Comparison of ENCODE assay signal across 8 cellular contexts in genomic region chr1:16167331-16168143, GRCh38. TPM values are rescaled to one million over a fixed set of nuclear protein-coding genes. Genes with fewer than 3 reads are reported as not detected.
A peak's percentile ranks its signal among the peaks of the same experiment; 100 is the strongest.
DNase-seq lines count a peak whose midpoint lies in the region; ATAC-seq and TF ChIP-seq lines count a peak whose summit lies in the region.

No MANE protein-coding gene starts in this region.

- no peaks in the 10 kb centered on the region for H3K27me3 ChIP-seq in CD8-positive, alpha-beta memory T cell (ENCODE audit: insufficient read depth, low read length, poor library complexity, severe bottlenecking)

- H3K4me3 Mint-ChIP-seq in CD8-positive, alpha-beta memory T cell, result peak overlapping the region in 6 of 7 donors; percentile 4 to 77 (median 62)
- peak overlapping the region; percentile 76 to 85 for H3K4me3 Mint-ChIP-seq in stimulated activated naive B cell treated with anti-CD40 and anti-IgM and Interleukin-4, amounts not matched to agents 10 μg/mL and 1 μg/mL and 100 μg/mL, for 72 hours

- peaks cover 56% of the 10 kb centered on the region for H3K4me1 ChIP-seq in CD8-positive, alpha-beta memory T cell (ENCODE audit: insufficient read depth, low read length)
- peaks cover 24% of the 10 kb centered on the region for H3K4me1 ChIP-seq in mucosa of descending colon (ENCODE audit: low read depth)

- no peak overlapping the region for H3K27ac ChIP-seq in CD8-positive, alpha-beta memory T cell (ENCODE audit: low read depth, low read length)

- H3K27me3 Mint-ChIP-seq in CD8-positive, alpha-beta memory T cell, result peaks cover 3 to 10% of the 10 kb centered on the region in 2 donors
- peaks cover 4 to 42% of the 10 kb centered on the region in 2 donors for H3K27me3 Mint-ChIP-seq in stimulated activated naive B cell treated with anti-CD40 and anti-IgM and Interleukin-4, amounts not matched to agents 10 μg/mL and 1 μg/mL and 100 μg/mL, for 72 hours

- intact Hi-C loops in mucosa of descending colon (cut with DNase I, micrococcal nuclease), result no loop called here

- H3K36me3 ChIP-seq in CD8-positive, alpha-beta memory T cell (ENCODE audit: insufficient read depth, low read length), result no peaks in the 10 kb centered on the region
- no peaks in the 10 kb centered on the region for H3K36me3 ChIP-seq in mucosa of descending colon (ENCODE audit: low read depth)

- peak overlapping the region in 3 of 8 donors; percentile 17 to 47 (median 33) for H3K27ac Mint-ChIP-seq in CD8-positive, alpha-beta memory T cell
- peak overlapping the region; percentile 51 for H3K27ac Mint-ChIP-seq in stimulated activated naive B cell treated with anti-CD40 and anti-IgM and Interleukin-4, amounts not matched to agents 10 μg/mL and 1 μg/mL and 100 μg/mL, for 72 hours

- ATAC-seq in HG03432 (IDR thresholded peaks at IDR 0.05; ENCODE audit: unreplicated experiment), result peak; percentile 63
- peak; percentile 73 for ATAC-seq in mucosa of descending colon
- peak; percentile 81 to 87 for ATAC-seq in stimulated activated naive B cell treated with anti-CD40 and anti-IgM and Interleukin-4, amounts not matched to agents 10 μg/mL and 1 μg/mL and 100 μg/mL, for 72 hours (replicated peaks)
- no peak for ATAC-seq in HG02970 (IDR thresholded peaks at IDR 0.05; ENCODE audit: low FRiP score, unreplicated experiment)
- ATAC-seq in HG03039 (IDR thresholded peaks at IDR 0.05; ENCODE audit: unreplicated experiment), result no peak

- H3K9me3 ChIP-seq in CD8-positive, alpha-beta memory T cell (ENCODE audit: low read length), result no peaks in the 10 kb centered on the region
- H3K9me3 ChIP-seq in mucosa of descending colon, result no peaks in the 10 kb centered on the region

- TF ChIP-seq CTCF in mucosa of descending colon (IDR thresholded peaks at IDR 0.05), result no peak

- peak overlapping the region; percentile 26 for H3K4me3 ChIP-seq in CD8-positive, alpha-beta memory T cell (ENCODE audit: low read length)
- H3K4me3 ChIP-seq in mucosa of descending colon, result peak overlapping the region; percentile 6

- POLR2A ChIA-PET in CD8-positive, alpha-beta memory T cell (lab: Charles Lee), result no interaction called here

- H3K36me3 Mint-ChIP-seq in CD8-positive, alpha-beta memory T cell, result no peaks in the 10 kb centered on the region
- peaks cover 0 to under 1% of the 10 kb centered on the region in 2 donors for H3K36me3 Mint-ChIP-seq in stimulated activated naive B cell treated with anti-CD40 and anti-IgM and Interleukin-4, amounts not matched to agents 10 μg/mL and 1 μg/mL and 100 μg/mL, for 72 hours

- peaks cover 33 to 52% (median 36%) of the 10 kb centered on the region in 3 donors for H3K4me1 Mint-ChIP-seq in CD8-positive, alpha-beta memory T cell
- peaks cover 26 to 51% of the 10 kb centered on the region in 2 donors for H3K4me1 Mint-ChIP-seq in stimulated activated naive B cell treated with anti-CD40 and anti-IgM and Interleukin-4, amounts not matched to agents 10 μg/mL and 1 μg/mL and 100 μg/mL, for 72 hours

- peaks cover 0 to 2% (median 0%) of the 10 kb centered on the region in 5 donors for H3K9me3 Mint-ChIP-seq in CD8-positive, alpha-beta memory T cell
- no peaks in the 10 kb centered on the region for H3K9me3 Mint-ChIP-seq in stimulated activated naive B cell treated with anti-CD40 and anti-IgM and Interleukin-4, amounts not matched to agents 10 μg/mL and 1 μg/mL and 100 μg/mL, for 72 hours

- peak; percentile 61 to 85 (median 67) for DNase-seq in CD8-positive, alpha-beta memory T cell
- DNase-seq in activated CD4-positive, alpha-beta T cell treated with anti-CD3 and anti-CD28 coated beads for 4 hours, result peak; percentile 51 to 60
- DNase-seq in dermis blood vessel endothelial cell (peak; percentile 46), mucosa of descending colon (peak; percentile 70 to 83 (median 82))
- peak; percentile 52 for DNase-seq in stimulated activated naive B cell treated with anti-CD40 and anti-IgM and Interleukin-4, amounts not matched to agents 10 μg/mL and 1 μg/mL and 100 μg/mL, for 72 hours

- CTCF ChIA-PET in CD8-positive, alpha-beta memory T cell (lab: Charles Lee), result interaction anchor here (1.4 kb wide), 1 partner anchor 85 kb away, joined by 5 read pairs; no protein-coding TSS in a partner anchor

RNA-seq across cellular contexts. Expression of gene EPHA2, which starts 11.7 kb away (rescaled TPM):
- total RNA-seq in CD8-positive, alpha-beta memory T cell, result not detected
- not detected for polyA plus RNA-seq in CD8-positive, alpha-beta memory T cell
- total RNA-seq in dermis blood vessel endothelial cell (121 and 192 TPM in 2 replicates), mucosa of descending colon (10 to 100 TPM; 36.8 to 43.5 (median 43.5) TPM)

RNA-seq across cellular contexts. Expression of gene ARHGEF19, which starts 44.9 kb away (rescaled TPM):
- 1 to 10 TPM; 6.8 to 7.8 TPM for total RNA-seq in CD8-positive, alpha-beta memory T cell
- 12.7 TPM for polyA plus RNA-seq in CD8-positive, alpha-beta memory T cell
- total RNA-seq in dermis blood vessel endothelial cell, result 2.7 and 3.3 TPM in 2 replicates
- total RNA-seq in mucosa of descending colon, result 10 to 100 TPM in 1 of 3 donors, 1 to 10 TPM in 2; 5.3 to 13.3 (median 9.0) TPM

Comparison
In these comparisons a context has a peak if more than half of its experiments do, and no peak if none do; other contexts are left out.
1. ATAC-seq: peak in HG03432 (single experiment), mucosa of descending colon (single experiment) and stimulated activated naive B cell treated with anti-CD40 and anti-IgM and Interleukin-4, amounts not matched to agents 10 μg/mL and 1 μg/mL and 100 μg/mL, for 72 hours (2 of 2); none in HG02970 (single experiment) and HG03039 (single experiment).
2. RNA of gene EPHA2, which starts 11.7 kb away (total RNA-seq): 121 to 192 TPM in dermis blood vessel endothelial cell and 36.8 to 43.5 TPM in mucosa of descending colon; not detected in CD8-positive, alpha-beta memory T cell; every median in the first group is over 10 times any median in the second.
3. Peak in every context shown above with its lines, with median percentiles within 50 percentile points of each other: DNase-seq.